Comparison of ENCODE assay signal across 15 cellular contexts in genomic region chr1:230807029-230807428, GRCh38. TPM values are rescaled to one million over a fixed set of nuclear protein-coding genes. Genes with fewer than 3 reads are reported as not detected.
DNase-seq lines count a peak whose midpoint lies in the region; ATAC-seq and TF ChIP-seq lines count a peak whose summit lies in the region.
"Had no signal": no experiment of that assay in that cellular context is flagged by ENCODE, and none has a peak within 500 bp of the region (broad histone marks: within the 10 kb centered on the region; RNA-seq: fewer than 3 reads in every experiment).

No MANE protein-coding gene starts in this region.

- H3K4me3 ChIP-seq in coronary artery = no peak overlapping the region
- no peak overlapping the region for H3K4me3 ChIP-seq in sigmoid colon
- H3K4me3 ChIP-seq: upper lobe of right lung had no signal

- WGBS in sigmoid colon, 2 donors = 94 to 95% methylated on average over 5 of the region's 5 CpGs

- TF ChIP-seq CTCF in coronary artery (IDR thresholded peaks at IDR 0.05) = no peak
- no peak for TF ChIP-seq CTCF in sigmoid colon (IDR thresholded peaks at IDR 0.05)

- H3K27me3 ChIP-seq in sigmoid colon = no peaks in the 10 kb centered on the region
- H3K27me3 ChIP-seq: upper lobe of right lung had no signal

- no peaks in the 10 kb centered on the region for H3K9me3 ChIP-seq in sigmoid colon
- H3K9me3 ChIP-seq: upper lobe of right lung had no signal

- ATAC-seq in GM18909 (IDR thresholded peaks at IDR 0.05; ENCODE audit: poor library complexity, unreplicated experiment) (no peak), GM18517 (IDR thresholded peaks at IDR 0.05; ENCODE audit: unreplicated experiment) (no peak)
- ATAC-seq: upper lobe of right lung had no signal

- DNase-seq in NCI-H1092 treated with DMSO at 0.1 percent for 48 hours (lab: John Stamatoyannopoulos, UW) (peak; percentile 37), coronary artery (ENCODE audit: low spot score) (peak; percentile 69), hypothalamus (lab: John Stamatoyannopoulos, UW) (peak in 50 of 51 donors; percentile 37 to 99 (median 92)), sigmoid colon (peak; percentile 84), NCI-H1930 (lab: John Stamatoyannopoulos, UW) (no peak), LoVo (ENCODE audit: low spot score) (no peak)
- DNase-seq: activated gamma-delta T cell; COR-L47; stimulated activated CD4-positive, alpha-beta T cell treated with anti-CD3 and anti-CD28 coated beads, Interleukin-2, amount 100 ng/mL, for 24 hours; upper lobe of right lung had no signal

- no peaks in the 10 kb centered on the region for H3K36me3 ChIP-seq in sigmoid colon
- H3K36me3 ChIP-seq: upper lobe of right lung had no signal

- peak overlapping the region; percentile 54 to 61 for H3K27ac ChIP-seq in coronary artery
- peak overlapping the region in 3 of 4 donors; percentile 45 to 66 (median 58) for H3K27ac ChIP-seq in sigmoid colon
- H3K27ac ChIP-seq: upper lobe of right lung had no signal

- peaks cover 0 to 5% (median 0%) of the 10 kb centered on the region in 4 donors for H3K4me1 ChIP-seq in sigmoid colon
- H3K4me1 ChIP-seq: upper lobe of right lung had no signal

- intact Hi-C loops in sigmoid colon (cut with DNase I) = loop anchor here (5.0 kb wide), 1 partner anchor 50 kb away; no protein-coding TSS in a partner anchor

- TF ChIP-seq POLR2A in sigmoid colon (IDR thresholded peaks at IDR 0.05) = no peak

- TF ChIP-seq EP300 in sigmoid colon (IDR thresholded peaks at IDR 0.05) = no peak

RNA-seq across cellular contexts. Expression of gene CAPN9, which starts 59.8 kb away (rescaled TPM):
- under 1 TPM in 1 of 4 donors, not detected in 3; 0.55 TPM for total RNA-seq in sigmoid colon
- polyA plus RNA-seq in sigmoid colon = 10 to 100 TPM; 13.2 to 83.2 (median 48.0) TPM
- total RNA-seq: bronchial epithelial cell, fibroblast of villous mesenchyme had no signal
- polyA plus RNA-seq: keratinocyte had no signal

Comparison
In these comparisons a context has a peak if more than half of its experiments do, and no peak if none do; other contexts are left out.
1. DNase-seq: peak in NCI-H1092 treated with DMSO at 0.1 percent for 48 hours (single experiment), coronary artery (single experiment), hypothalamus (50 of 51) and sigmoid colon (single experiment); none in NCI-H1930 (0 of 2) and LoVo (single experiment).